ENCODE assay signal across 11 cellular contexts in the genomic region with DNA sequence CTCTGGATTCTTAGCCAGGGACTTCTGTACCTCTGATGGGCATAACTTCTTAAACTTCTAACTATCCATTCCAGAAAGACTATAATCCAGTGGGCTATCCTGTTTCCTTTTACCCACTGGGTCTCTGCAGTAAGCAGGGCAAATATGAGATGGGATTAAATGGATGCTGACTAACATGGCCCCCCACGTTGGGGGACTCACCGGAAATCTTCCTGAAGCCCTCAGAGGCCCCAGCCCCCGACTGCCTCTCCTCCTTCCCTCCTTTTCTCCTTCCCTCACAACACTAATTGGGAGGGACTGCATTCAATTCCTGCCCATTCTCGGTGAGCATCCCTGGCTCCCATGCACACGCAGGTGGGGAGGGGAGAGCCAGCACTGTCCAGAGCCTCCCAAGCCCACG.
DNase-seq lines count a peak whose midpoint lies in the region; ATAC-seq and TF ChIP-seq lines count a peak whose summit lies in the region.
"Had no signal": no experiment of that assay in that cellular context is flagged by ENCODE, and none has a peak within 500 bp of the region (broad histone marks: within the 10 kb centered on the region; RNA-seq: fewer than 3 reads in every experiment).

No MANE protein-coding gene starts in this region.

- peak overlapping the region; percentile 49 to 57 for H3K14ac ChIP-seq in mesenchymal stem cell (ENCODE audit: low read length in 2 of 2)

- H3K36me3 ChIP-seq in RWPE2 (ENCODE audit: low read depth) (no peaks in the 10 kb centered on the region), mesenchymal stem cell (ENCODE audit: control insufficient read depth in 1 of 2, insufficient read depth in 2 of 2, low read depth in 1 of 2, low read length in 2 of 2) (peaks cover 5 to 16% of the 10 kb centered on the region in 2 experiments), stomach smooth muscle (ENCODE audit: control insufficient read depth in 2 of 2, insufficient read depth in 2 of 2, low read length in 2 of 2) (no peaks in the 10 kb centered on the region), MG63 (no peaks in the 10 kb centered on the region)
- H3K36me3 ChIP-seq: HAP-1 had no signal

- H3K4me2 ChIP-seq in mesenchymal stem cell (ENCODE audit: low read length, poor library complexity, severe bottlenecking) = no peak overlapping the region
- H3K4me2 ChIP-seq: PC-9 had no signal

- H3K23ac ChIP-seq in mesenchymal stem cell (ENCODE audit: low read length in 2 of 2) = no peak overlapping the region

- peak overlapping the region; percentile 88 for H3K9ac ChIP-seq in mesenchymal stem cell (ENCODE audit: low read length)
- H3K9ac ChIP-seq in stomach smooth muscle (ENCODE audit: low read length in 2 of 2) = peak overlapping the region in 1 of 2 donors; percentile 57

- H4K91ac ChIP-seq in mesenchymal stem cell (ENCODE audit: low read length) = peak overlapping the region; percentile 100

- H3K9me3 ChIP-seq in RWPE2 (ENCODE audit: severe bottlenecking) (no peaks in the 10 kb centered on the region), mesenchymal stem cell (ENCODE audit: control insufficient read depth, low read length) (no peaks in the 10 kb centered on the region), stomach smooth muscle (ENCODE audit: control insufficient read depth in 2 of 2, low read length in 2 of 2) (no peaks in the 10 kb centered on the region), MG63 (no peaks in the 10 kb centered on the region)
- H3K9me3 ChIP-seq: HAP-1 had no signal

- peak overlapping the region; percentile 81 to 97 for H3K18ac ChIP-seq in mesenchymal stem cell (ENCODE audit: low read depth in 1 of 2, low read length in 2 of 2)

- H2BK120ac ChIP-seq in mesenchymal stem cell (ENCODE audit: low read depth, low read length) = peak overlapping the region; percentile 89

- H3K4me3 ChIP-seq in RWPE2 (ENCODE audit: severe bottlenecking) (no peak overlapping the region), mesenchymal stem cell (ENCODE audit: insufficient read depth in 1 of 2, low read depth in 1 of 2, low read length in 2 of 2) (peak overlapping the region in 1 of 2 experiments; percentile 73), stomach smooth muscle (ENCODE audit: low read length in 2 of 2) (peak overlapping the region; percentile 54 to 68), MG63 (no peak overlapping the region)
- H3K4me3 ChIP-seq: HAP-1, PC-9 had no signal

- H2AFZ ChIP-seq in mesenchymal stem cell (ENCODE audit: low read depth, low read length) = no peak overlapping the region
- H2AFZ ChIP-seq: PC-9 had no signal

- ATAC-seq in RWPE2 (ENCODE audit: low read depth) (no peak), GM21576 (IDR thresholded peaks at IDR 0.05; ENCODE audit: unreplicated experiment) (no peak)

- peak overlapping the region; percentile 66 to 90 for H2BK12ac ChIP-seq in mesenchymal stem cell (ENCODE audit: low read length in 2 of 2)

- peak overlapping the region; percentile 66 for H2AK5ac ChIP-seq in mesenchymal stem cell (ENCODE audit: low read length, severe bottlenecking)

- H2BK5ac ChIP-seq in mesenchymal stem cell (ENCODE audit: low read depth, low read length, poor library complexity, severe bottlenecking) = no peak overlapping the region

- no peak for DNase-seq in RWPE2 (ENCODE audit: low spot score)
- DNase-seq in caudate nucleus (lab: John Stamatoyannopoulos, UW) = no peak
- no peak for DNase-seq in mesenchymal stem cell
- no peak for DNase-seq in MG63
- DNase-seq in DMS153 treated with DMSO at 0.1 percent for 48 hours (lab: John Stamatoyannopoulos, UW; ENCODE audit: unreplicated experiment) = no peak
- DNase-seq in activated naive CD4-positive, alpha-beta T cell treated with anti-CD3 and anti-CD28 coated beads, Interleukin-2, amount 50 U/mL, for 16 hours = no peak
- DNase-seq: CD8-positive, alpha-beta memory T cell; PC-9 had no signal

- TF ChIP-seq CTCF in RWPE2 (IDR thresholded peaks at IDR 0.05; ENCODE audit: poor library complexity, severe bottlenecking) = no peak

- peaks cover 44% of the 10 kb centered on the region for H3K79me1 ChIP-seq in mesenchymal stem cell (replicated peaks; ENCODE audit: low read length, poor library complexity, severe bottlenecking)

- peak overlapping the region; percentile 42 to 75 for H3K4ac ChIP-seq in mesenchymal stem cell (ENCODE audit: low read depth in 1 of 2, low read length in 2 of 2)

- H3K4me1 ChIP-seq in RWPE2 (ENCODE audit: insufficient read depth, poor library complexity, severe bottlenecking) = peaks cover 12% of the 10 kb centered on the region
- H3K4me1 ChIP-seq in mesenchymal stem cell (ENCODE audit: control insufficient read depth, insufficient read depth, low read depth, low read length) = peaks cover 17% of the 10 kb centered on the region
- peaks cover 52% of the 10 kb centered on the region for H3K4me1 ChIP-seq in stomach smooth muscle (ENCODE audit: control insufficient read depth, insufficient read depth, low read length)
- H3K4me1 ChIP-seq: HAP-1 had no signal

- no peaks in the 10 kb centered on the region for H3K27me3 ChIP-seq in RWPE2 (ENCODE audit: insufficient read depth, poor library complexity, severe bottlenecking)
- no peaks in the 10 kb centered on the region for H3K27me3 ChIP-seq in mesenchymal stem cell (ENCODE audit: control insufficient read depth in 1 of 2, insufficient read depth in 1 of 2, low read length in 2 of 2)
- H3K27me3 ChIP-seq in stomach smooth muscle (ENCODE audit: control insufficient read depth in 1 of 2, insufficient read depth in 2 of 2, low read length in 2 of 2) = no peaks in the 10 kb centered on the region
- H3K27me3 ChIP-seq in MG63 = no peaks in the 10 kb centered on the region

- H3K27ac ChIP-seq in RWPE2 (ENCODE audit: poor library complexity, severe bottlenecking) = peak overlapping the region; percentile 39
- H3K27ac ChIP-seq in caudate nucleus (ENCODE audit: low read depth, low read length) = peak overlapping the region; percentile 85
- H3K27ac ChIP-seq in mesenchymal stem cell (ENCODE audit: low read length, poor library complexity, severe bottlenecking) = peak overlapping the region; percentile 60
- H3K27ac ChIP-seq in stomach smooth muscle (ENCODE audit: low read length) = peak overlapping the region; percentile 88
- H3K27ac ChIP-seq: PC-9 had no signal

- peak overlapping the region; percentile 82 for H2BK15ac ChIP-seq in mesenchymal stem cell (ENCODE audit: low read depth, poor library complexity, severe bottlenecking)

- WGBS in mesenchymal stem cell = 50% methylated on average over 6 of the region's 6 CpGs

- peak overlapping the region; percentile 93 for H4K8ac ChIP-seq in mesenchymal stem cell (ENCODE audit: low read length)

Comparison
In these comparisons a context has a peak if more than half of its experiments do, and no peak if none do; other contexts are left out.
1. H3K4me3 ChIP-seq: peak in stomach smooth muscle (2 of 2); none in RWPE2 (single experiment) and MG63 (single experiment).
2. Peak in every context shown above with its lines, with median percentiles within 50 percentile points of each other: H3K27ac ChIP-seq.